ENCODE assay signal across 8 cellular contexts in genomic region chr1:161216945-161217712, GRCh38. TPM values are rescaled to one million over a fixed set of nuclear protein-coding genes. Genes with fewer than 3 reads are reported as not detected.
A peak's percentile ranks its signal among the peaks of the same experiment; 100 is the strongest.
DNase-seq lines count a peak whose midpoint lies in the region; ATAC-seq and TF ChIP-seq lines count a peak whose summit lies in the region.

No MANE protein-coding gene starts in this region.

- WGBS in gastroesophageal sphincter (ENCODE audit: low coverage in 1 of 2), 2 donors = 54 to 60% methylated on average over 6 to 7 of the region's 7 CpGs

- peak overlapping the region in 1 of 2 donors; percentile 38 for H3K4me3 ChIP-seq in gastroesophageal sphincter
- peak overlapping the region; percentile 39 for H3K4me3 ChIP-seq in skeletal muscle satellite cell (ENCODE audit: low read length)

- H3K4me2 ChIP-seq in skeletal muscle satellite cell (ENCODE audit: low read length) = peak overlapping the region; percentile 72

- no peak for TF ChIP-seq EP300 in gastroesophageal sphincter (IDR thresholded peaks at IDR 0.05)

- H3K27me3 Mint-ChIP-seq in activated T-cell treated with anti-CD3 and anti-CD28 coated beads, Interleukin-2, amount 50 U/mL, for 4 hours (ENCODE audit: low read depth) = no peaks in the 10 kb centered on the region

- H3K4me3 Mint-ChIP-seq in activated T-cell treated with anti-CD3 and anti-CD28 coated beads, Interleukin-2, amount 50 U/mL, for 4 hours = peak overlapping the region; percentile 59

- peak overlapping the region; percentile 74 for H3K9ac ChIP-seq in skeletal muscle satellite cell (ENCODE audit: low read depth, low read length)

- peak; percentile 19 to 25 for ATAC-seq in activated T-cell treated with anti-CD3 and anti-CD28 coated beads, Interleukin-2, amount 50 U/mL, for 4 hours
- ATAC-seq in HG02973 (IDR thresholded peaks at IDR 0.05; ENCODE audit: unreplicated experiment) (peak; percentile 60), gastroesophageal sphincter (peak; percentile 72)

- H3K9me3 ChIP-seq in gastroesophageal sphincter (no peaks in the 10 kb centered on the region), skeletal muscle satellite cell (replicated peaks; ENCODE audit: low read length) (no peaks in the 10 kb centered on the region)

- no peaks in the 10 kb centered on the region for H3K9me3 Mint-ChIP-seq in activated T-cell treated with anti-CD3 and anti-CD28 coated beads, Interleukin-2, amount 50 U/mL, for 4 hours

- no peaks in the 10 kb centered on the region for H3K4me1 ChIP-seq in gastroesophageal sphincter
- peaks cover 22% of the 10 kb centered on the region for H3K4me1 ChIP-seq in skeletal muscle satellite cell (ENCODE audit: control insufficient read depth, insufficient read depth, low read length)

- H3K27ac ChIP-seq in gastroesophageal sphincter = peak overlapping the region in 3 of 4 donors; percentile 55 to 71 (median 69)

- H3K36me3 Mint-ChIP-seq in activated T-cell treated with anti-CD3 and anti-CD28 coated beads, Interleukin-2, amount 50 U/mL, for 4 hours (ENCODE audit: insufficient read depth) = peaks cover 22% of the 10 kb centered on the region

- H3K27me3 ChIP-seq in gastroesophageal sphincter (no peaks in the 10 kb centered on the region), skeletal muscle satellite cell (ENCODE audit: control insufficient read depth, insufficient read depth, low read length) (no peaks in the 10 kb centered on the region)

- no peak for TF ChIP-seq CTCF in gastroesophageal sphincter (IDR thresholded peaks at IDR 0.05)

- H3K4me1 Mint-ChIP-seq in activated T-cell treated with anti-CD3 and anti-CD28 coated beads, Interleukin-2, amount 50 U/mL, for 4 hours (ENCODE audit: low read depth) = peaks cover 44% of the 10 kb centered on the region

- no peak for DNase-seq in activated T-cell treated with anti-CD3 and anti-CD28 coated beads, Interleukin-2, amount 50 U/mL, for 4 hours
- DNase-seq in activated T-cell treated with anti-CD3 and anti-CD28 coated beads for 4 hours (no peak), SIG-M5 treated with dmso at 0.1 percent for 504 hours (lab: John Stamatoyannopoulos, UW; ENCODE audit: unreplicated experiment) (peak; percentile 98), cerebellum (ENCODE audit: low spot score) (no peak)
- no peak for DNase-seq in stimulated activated CD4-positive, alpha-beta T cell treated with anti-CD3 and anti-CD28 coated beads, Interleukin-2, amount 100 ng/mL, for 48 hours

- H3K36me3 ChIP-seq in gastroesophageal sphincter (peaks cover 9 to 36% of the 10 kb centered on the region in 2 donors), skeletal muscle satellite cell (ENCODE audit: insufficient read depth, low read length) (peaks cover 29% of the 10 kb centered on the region)

- TF ChIP-seq POLR2A in gastroesophageal sphincter (IDR thresholded peaks at IDR 0.05) = no peak

RNA-seq across cellular contexts. Expression of gene FCER1G, which starts 2.0 kb away (rescaled TPM):
- total RNA-seq in activated T-cell treated with anti-CD3 and anti-CD28 coated beads, Interleukin-2, amount 50 U/mL, for 4 hours = 1 to 10 TPM in 1 of 3 donors, under 1 TPM in 1, not detected in 1; 0.83 to 1.4 TPM
- total RNA-seq in gastroesophageal sphincter (10 to 100 TPM in 3 of 4 donors, 1 to 10 TPM in 1; 6.4 to 74.6 (median 52.0) TPM), cerebellum (3.8 TPM)
- total RNA-seq in skeletal muscle satellite cell (2012; rRNA removed) = not detected in 2 replicates

RNA-seq across cellular contexts. Expression of gene APOA2, which starts 6.3 kb away (rescaled TPM):
- total RNA-seq in activated T-cell treated with anti-CD3 and anti-CD28 coated beads, Interleukin-2, amount 50 U/mL, for 4 hours = 1 to 10 TPM; 1.1 to 2.0 (median 2.0) TPM
- total RNA-seq in gastroesophageal sphincter (not detected), cerebellum (not detected)
- total RNA-seq in skeletal muscle satellite cell (2012; rRNA removed) = not detected in 2 replicates

RNA-seq across cellular contexts. Expression of gene TOMM40L, which starts 8.7 kb away (rescaled TPM):
- total RNA-seq in activated T-cell treated with anti-CD3 and anti-CD28 coated beads, Interleukin-2, amount 50 U/mL, for 4 hours = 10 to 100 TPM; 23.8 to 29.8 (median 25.5) TPM
- total RNA-seq in gastroesophageal sphincter = 10 to 100 TPM in 3 of 4 donors, 1 to 10 TPM in 1; 9.3 to 24.3 (median 14.0) TPM
- total RNA-seq in skeletal muscle satellite cell (2012; rRNA removed) = 9.4 and 10.5 TPM in 2 replicates
- 16.7 TPM for total RNA-seq in cerebellum

RNA-seq across cellular contexts. Expression of gene NDUFS2, which starts 15.0 kb away (rescaled TPM):
- 10 to 100 TPM; 70.7 to 80.5 (median 73.2) TPM for total RNA-seq in activated T-cell treated with anti-CD3 and anti-CD28 coated beads, Interleukin-2, amount 50 U/mL, for 4 hours
- total RNA-seq in gastroesophageal sphincter (100 to 1,000 TPM in 2 of 4 donors, 10 to 100 TPM in 2; 93.4 to 121 (median 100) TPM), cerebellum (75.0 TPM)
- total RNA-seq in skeletal muscle satellite cell (2012; rRNA removed) = 85.6 and 105 TPM in 2 replicates

RNA-seq across cellular contexts. Expression of gene ADAMTS4, which starts 18.3 kb away (rescaled TPM):
- 1 to 10 TPM in 1 of 3 donors, under 1 TPM in 2; 0.34 to 1.1 (median 0.63) TPM for total RNA-seq in activated T-cell treated with anti-CD3 and anti-CD28 coated beads, Interleukin-2, amount 50 U/mL, for 4 hours
- total RNA-seq in gastroesophageal sphincter = 10 to 100 TPM in 1 of 4 donors, 1 to 10 TPM in 3; 3.7 to 60.6 (median 6.7) TPM
- total RNA-seq in skeletal muscle satellite cell (2012; rRNA removed) = 2.8 and 14.2 TPM in 2 replicates
- total RNA-seq in cerebellum = 2.0 TPM

Comparison
In these comparisons a context has a peak if more than half of its experiments do, and no peak if none do; other contexts are left out.
1. ATAC-seq: peak in every context shown above with its lines; median percentile 72 in gastroesophageal sphincter; 60 in HG02973; 22 in activated T-cell treated with anti-CD3 and anti-CD28 coated beads, Interleukin-2, amount 50 U/mL, for 4 hours.